Comparison of ENCODE assay signal across 9 cellular contexts in the genomic region with DNA sequence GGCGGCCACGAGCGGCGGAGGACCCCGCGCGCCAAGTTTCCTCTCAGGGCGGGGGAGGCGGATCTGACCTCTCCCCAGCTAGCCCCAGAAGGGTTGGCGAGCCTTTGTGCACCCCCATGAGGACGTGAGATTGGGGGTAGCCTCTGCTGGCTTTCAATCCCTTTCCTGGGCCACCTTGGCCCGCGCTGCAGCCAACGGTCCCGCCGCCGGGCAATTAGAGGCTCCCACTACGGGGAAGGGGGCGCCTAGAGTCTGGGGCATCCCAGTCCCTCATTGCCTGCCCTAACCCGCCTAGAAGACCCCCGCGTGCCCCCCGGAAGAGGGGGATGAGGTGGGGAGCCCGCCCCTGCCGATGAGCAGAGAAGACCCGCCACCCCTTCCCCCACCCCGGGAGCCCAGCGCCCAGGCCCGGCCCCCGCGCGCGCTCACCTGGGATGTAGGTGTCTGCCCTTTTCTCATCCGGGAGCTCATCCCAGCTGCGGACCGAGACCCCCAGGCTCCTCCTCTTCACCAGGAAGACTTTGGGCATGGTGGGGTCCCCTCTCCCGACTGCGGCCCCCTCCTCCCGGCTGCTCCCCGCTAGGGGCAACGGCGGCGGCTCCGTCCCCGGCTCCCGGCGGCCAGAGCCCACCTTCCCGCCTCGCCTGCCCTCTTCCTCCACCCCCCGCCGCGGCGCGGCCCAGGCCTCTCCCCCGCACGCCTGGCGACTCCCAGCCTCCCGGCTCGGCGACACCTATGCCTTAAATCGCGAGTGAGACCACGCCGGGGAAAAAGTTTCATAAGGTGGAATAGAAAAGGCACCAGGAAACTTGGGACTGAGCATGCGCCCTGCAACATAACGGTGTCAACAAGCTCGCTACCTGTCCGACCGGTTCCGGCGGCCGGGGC. TPM values are rescaled to one million over a fixed set of nuclear protein-coding genes. Genes with fewer than 3 reads are reported as not detected.
DNase-seq lines count a peak whose midpoint lies in the region; ATAC-seq, FAIRE-seq and TF ChIP-seq lines count a peak whose summit lies in the region.
"Had no signal": no experiment of that assay in that cellular context is flagged by ENCODE, and none has a peak within 500 bp of the region (broad histone marks: within the 10 kb centered on the region; RNA-seq: fewer than 3 reads in every experiment).

A gene (minus strand): TSS at position 811 of the 888 bp plus-strand sequence. CDS start 282 bp downstream, at position 529.

- FAIRE-seq in HTR-8/SVneo (lab: Jason Lieb, UNC): no peak

- no peak for ATAC-seq in GM19035 (IDR thresholded peaks at IDR 0.05; ENCODE audit: unreplicated experiment)

- H3K4me3 Mint-ChIP-seq in neural progenitor cell: peak within 1 kb of the TSS; percentile 78

- peaks cover 73% of the 10 kb centered on the region for H3K27me3 Mint-ChIP-seq in neural progenitor cell (ENCODE audit: insufficient read depth, low read depth)

- peaks cover 4% of the 10 kb centered on the region for H3K9me3 Mint-ChIP-seq in neural progenitor cell

- no peaks in the 10 kb centered on the region for H3K36me3 ChIP-seq in endocrine pancreas (ENCODE audit: control insufficient read depth, insufficient read depth, low read length)
- H3K36me3 ChIP-seq in neural progenitor cell: no peaks in the 10 kb centered on the region

- H3K79me2 ChIP-seq in neural progenitor cell (ENCODE audit: low read depth): no peaks in the 10 kb centered on the region

- no peaks in the 10 kb centered on the region for H3K27me3 ChIP-seq in endocrine pancreas (ENCODE audit: control insufficient read depth, insufficient read depth, low read length)
- H3K27me3 ChIP-seq in neural progenitor cell: peaks cover 94% of the 10 kb centered on the region

- H3K4me3 ChIP-seq in endocrine pancreas (ENCODE audit: control insufficient read depth, insufficient read depth, low read length) (peak within 1 kb of the TSS; percentile 16), neural progenitor cell (peak within 1 kb of the TSS; percentile 62)

- no peak within 1 kb of the TSS for H3K27ac ChIP-seq in neural progenitor cell

- no peak for TF ChIP-seq CTCF in neural progenitor cell (IDR thresholded peaks at IDR 0.05)

- peaks cover 20% of the 10 kb centered on the region for H4K20me1 ChIP-seq in neural progenitor cell (ENCODE audit: low read depth)

- peak within 1 kb of the TSS; percentile 85 for H2AFZ ChIP-seq in neural progenitor cell (replicated peaks)

- peaks cover 2% of the 10 kb centered on the region for H3K36me3 Mint-ChIP-seq in neural progenitor cell
- H3K36me3 Mint-ChIP-seq: CD4-positive, CD25-positive, alpha-beta regulatory T cell had no signal

- DNase-seq in SIG-M5 treated with dmso at 0.1 percent for 504 hours (lab: John Stamatoyannopoulos, UW; ENCODE audit: unreplicated experiment): peak; percentile 41
- no peak for DNase-seq in SIG-M5 (lab: John Stamatoyannopoulos, UW)
- DNase-seq in NCI-H510A (lab: John Stamatoyannopoulos, UW): peak; percentile 86
- peak; percentile 46 for DNase-seq in neural progenitor cell (ENCODE audit: low spot score)
- no peak for DNase-seq in HTR-8/SVneo (ENCODE audit: insufficient read length, low spot score)
- no peak for DNase-seq in CD1c-positive myeloid dendritic cell (ENCODE audit: extremely low spot score)
- DNase-seq: CD4-positive, CD25-positive, alpha-beta regulatory T cell had no signal

- H3K9me3 ChIP-seq in endocrine pancreas (ENCODE audit: control insufficient read depth, low read length) (no peaks in the 10 kb centered on the region), neural progenitor cell (ENCODE audit: low read depth) (no peaks in the 10 kb centered on the region)

- peak within 1 kb of the TSS; percentile 93 for H3K4me2 ChIP-seq in neural progenitor cell

- no peaks in the 10 kb centered on the region for H3K4me1 ChIP-seq in endocrine pancreas (ENCODE audit: control insufficient read depth, insufficient read depth, low read length)
- H3K4me1 ChIP-seq in neural progenitor cell: peaks cover 6% of the 10 kb centered on the region

- H3F3A ChIP-seq in neural progenitor cell (ENCODE audit: low read depth): peaks cover 30% of the 10 kb centered on the region

- H3K9ac ChIP-seq in endocrine pancreas (ENCODE audit: control insufficient read depth, insufficient read depth, low read length) (peak within 1 kb of the TSS; percentile 84), neural progenitor cell (no peak within 1 kb of the TSS)

- H3K4me1 Mint-ChIP-seq in neural progenitor cell: peaks cover 11% of the 10 kb centered on the region

- H3K27ac Mint-ChIP-seq in neural progenitor cell: no peak within 1 kb of the TSS
- H3K27ac Mint-ChIP-seq: CD4-positive, CD25-positive, alpha-beta regulatory T cell had no signal

RNA-seq across cellular contexts. Expression of the gene that starts here (rescaled TPM):
- 0.25 and 0.62 TPM in 2 replicates for total RNA-seq in neural progenitor cell (ENCODE audit: low replicate concordance)
- total RNA-seq: CD4-positive, CD25-positive, alpha-beta regulatory T cell had no signal

Comparison
In these comparisons a context has a peak if more than half of its experiments do, and no peak if none do; other contexts are left out.
1. DNase-seq: peak in SIG-M5 treated with dmso at 0.1 percent for 504 hours (single experiment) and NCI-H510A (single experiment); none in SIG-M5 (single experiment), HTR-8/SVneo (single experiment) and CD1c-positive myeloid dendritic cell (single experiment).
2. Peak in DNase-seq, H3K4me3 ChIP-seq and H3K4me2 ChIP-seq in neural progenitor cell; RNA of the gene not detected or under 1 TPM.